2 cellular contexts compared by ENCODE assay signal in genomic region chr5:178194026-178194425, GRCh38.
TF ChIP-seq lines count a peak whose summit lies in the region.

No MANE protein-coding gene starts in this region.

TF ChIP-seq in HepG2, 621 proteins besides CTCF, POLR2A, EP300 and RAD21:
- TF ChIP-seq EEA1 (CRISPR knock-in tag; IDR thresholded peaks at IDR 0.05; ENCODE audit: borderline replicate concordance) (no peak), ZFAT (CRISPR knock-in tag; conservative IDR thresholded peaks at IDR 0.05) (no peak), HOXA7 (CRISPR knock-in tag; IDR thresholded peaks at IDR 0.05) (no peak), ZNF335 (CRISPR knock-in tag; IDR thresholded peaks at IDR 0.05) (no peak), RORA (CRISPR knock-in tag; IDR thresholded peaks at IDR 0.05) (no peak), GMEB1 (CRISPR knock-in tag; IDR thresholded peaks at IDR 0.05; ENCODE audit: borderline replicate concordance) (no peak)

TF ChIP-seq in K562, 482 proteins besides CTCF, POLR2A, EP300 and RAD21:
- TF ChIP-seq RBBP5 (IDR thresholded peaks at IDR 0.05; ENCODE audit: borderline replicate concordance, insufficient read depth, low read length, poor library complexity, severe bottlenecking) (no peak), PURB (CRISPR knock-in tag; IDR thresholded peaks at IDR 0.05; ENCODE audit: low read depth) (no peak)
